1 cellular context compared by ENCODE assay signal in the genomic region with DNA sequence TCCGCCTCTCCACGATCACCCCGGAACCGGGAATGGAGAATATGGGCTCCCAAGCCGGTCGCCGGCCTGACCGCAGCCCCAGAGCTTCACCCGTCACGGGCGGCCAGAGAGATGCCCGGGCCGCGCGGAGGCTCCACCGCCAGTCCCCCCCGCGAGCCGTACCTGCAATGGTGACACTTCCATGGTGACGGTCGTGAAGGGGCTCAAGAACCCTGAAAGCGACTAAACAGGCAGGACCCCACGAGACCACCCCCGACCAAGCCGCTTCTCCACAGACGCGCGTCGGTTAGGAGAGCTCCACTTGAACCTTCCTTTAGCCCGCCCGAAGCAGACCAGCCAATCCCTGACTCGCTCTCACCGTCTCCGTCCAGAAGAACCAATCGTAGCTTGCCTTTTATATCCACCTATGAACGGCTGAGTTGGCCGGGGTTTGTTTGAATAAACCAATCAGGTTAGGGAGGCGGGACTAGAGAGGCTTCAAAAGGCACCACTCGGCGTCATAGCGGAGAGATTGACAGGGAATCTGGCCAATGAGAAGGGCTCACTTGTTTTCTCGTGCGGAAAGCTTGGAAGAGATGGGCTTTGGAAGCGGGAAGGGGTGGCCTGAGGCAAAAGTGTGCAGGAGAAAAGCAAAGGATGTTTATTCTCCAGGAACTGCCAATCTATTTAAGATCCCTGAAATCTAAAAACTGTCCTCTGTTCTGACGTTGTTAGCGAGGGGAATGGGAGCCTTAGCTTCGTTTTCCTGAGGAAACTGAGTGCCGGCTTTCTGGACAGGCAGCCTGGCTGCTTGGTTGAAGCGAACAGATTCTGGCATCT.
TF ChIP-seq lines count a peak whose summit lies in the region.

A gene with protein sequence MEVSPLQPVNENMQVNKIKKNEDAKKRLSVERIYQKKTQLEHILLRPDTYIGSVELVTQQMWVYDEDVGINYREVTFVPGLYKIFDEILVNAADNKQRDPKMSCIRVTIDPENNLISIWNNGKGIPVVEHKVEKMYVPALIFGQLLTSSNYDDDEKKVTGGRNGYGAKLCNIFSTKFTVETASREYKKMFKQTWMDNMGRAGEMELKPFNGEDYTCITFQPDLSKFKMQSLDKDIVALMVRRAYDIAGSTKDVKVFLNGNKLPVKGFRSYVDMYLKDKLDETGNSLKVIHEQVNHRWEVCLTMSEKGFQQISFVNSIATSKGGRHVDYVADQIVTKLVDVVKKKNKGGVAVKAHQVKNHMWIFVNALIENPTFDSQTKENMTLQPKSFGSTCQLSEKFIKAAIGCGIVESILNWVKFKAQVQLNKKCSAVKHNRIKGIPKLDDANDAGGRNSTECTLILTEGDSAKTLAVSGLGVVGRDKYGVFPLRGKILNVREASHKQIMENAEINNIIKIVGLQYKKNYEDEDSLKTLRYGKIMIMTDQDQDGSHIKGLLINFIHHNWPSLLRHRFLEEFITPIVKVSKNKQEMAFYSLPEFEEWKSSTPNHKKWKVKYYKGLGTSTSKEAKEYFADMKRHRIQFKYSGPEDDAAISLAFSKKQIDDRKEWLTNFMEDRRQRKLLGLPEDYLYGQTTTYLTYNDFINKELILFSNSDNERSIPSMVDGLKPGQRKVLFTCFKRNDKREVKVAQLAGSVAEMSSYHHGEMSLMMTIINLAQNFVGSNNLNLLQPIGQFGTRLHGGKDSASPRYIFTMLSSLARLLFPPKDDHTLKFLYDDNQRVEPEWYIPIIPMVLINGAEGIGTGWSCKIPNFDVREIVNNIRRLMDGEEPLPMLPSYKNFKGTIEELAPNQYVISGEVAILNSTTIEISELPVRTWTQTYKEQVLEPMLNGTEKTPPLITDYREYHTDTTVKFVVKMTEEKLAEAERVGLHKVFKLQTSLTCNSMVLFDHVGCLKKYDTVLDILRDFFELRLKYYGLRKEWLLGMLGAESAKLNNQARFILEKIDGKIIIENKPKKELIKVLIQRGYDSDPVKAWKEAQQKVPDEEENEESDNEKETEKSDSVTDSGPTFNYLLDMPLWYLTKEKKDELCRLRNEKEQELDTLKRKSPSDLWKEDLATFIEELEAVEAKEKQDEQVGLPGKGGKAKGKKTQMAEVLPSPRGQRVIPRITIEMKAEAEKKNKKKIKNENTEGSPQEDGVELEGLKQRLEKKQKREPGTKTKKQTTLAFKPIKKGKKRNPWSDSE (N-terminal part only) (minus strand): TSS at position 288 of the 819 bp plus-strand sequence. CDS start 105 bp downstream, at position 183.

TF ChIP-seq in HepG2, 621 proteins besides CTCF, POLR2A, EP300 and RAD21 (continued from another document):
- TF ChIP-seq, protein P1, sequence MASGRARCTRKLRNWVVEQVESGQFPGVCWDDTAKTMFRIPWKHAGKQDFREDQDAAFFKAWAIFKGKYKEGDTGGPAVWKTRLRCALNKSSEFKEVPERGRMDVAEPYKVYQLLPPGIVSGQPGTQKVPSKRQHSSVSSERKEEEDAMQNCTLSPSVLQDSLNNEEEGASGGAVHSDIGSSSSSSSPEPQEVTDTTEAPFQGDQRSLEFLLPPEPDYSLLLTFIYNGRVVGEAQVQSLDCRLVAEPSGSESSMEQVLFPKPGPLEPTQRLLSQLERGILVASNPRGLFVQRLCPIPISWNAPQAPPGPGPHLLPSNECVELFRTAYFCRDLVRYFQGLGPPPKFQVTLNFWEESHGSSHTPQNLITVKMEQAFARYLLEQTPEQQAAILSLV (CRISPR knock-in tag; IDR thresholded peaks at IDR 0.05; ENCODE audit: borderline replicate concordance), result peak; percentile 84; the same call in 1 of the 2 replicates
- TF ChIP-seq, protein P2, sequence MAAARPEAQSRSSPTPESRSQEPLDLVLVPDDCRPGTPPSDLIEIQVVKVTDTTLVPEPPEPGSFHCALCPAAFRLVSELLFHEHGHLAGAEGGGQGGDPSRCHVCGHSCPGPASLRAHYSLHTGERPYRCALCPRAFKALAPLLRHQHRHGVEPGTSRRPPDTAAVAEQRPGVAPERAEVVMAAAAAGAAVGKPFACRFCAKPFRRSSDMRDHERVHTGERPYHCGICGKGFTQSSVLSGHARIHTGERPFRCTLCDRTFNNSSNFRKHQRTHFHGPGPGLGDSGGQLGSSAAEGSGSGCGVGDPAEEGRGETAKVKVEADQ (CRISPR knock-in tag; IDR thresholded peaks at IDR 0.05; ENCODE audit: borderline replicate concordance), result 0 out of 2 replicates have a peak, but pooled peaks have one; percentile 44
- TF ChIP-seq ZNF460 (CRISPR knock-in tag; IDR thresholded peaks at IDR 0.05; ENCODE audit: borderline replicate concordance) (no peak), ATM (IDR thresholded peaks at IDR 0.05; ENCODE audit: borderline replicate concordance) (no peak), ZNF10 (CRISPR knock-in tag; IDR thresholded peaks at IDR 0.05; ENCODE audit: borderline replicate concordance, low read depth) (no peak), MTF2 (CRISPR knock-in tag; IDR thresholded peaks at IDR 0.05; ENCODE audit: borderline replicate concordance) (no peak), ZNF678 (CRISPR knock-in tag; IDR thresholded peaks at IDR 0.05) (no peak), NFE2L1 (CRISPR knock-in tag; IDR thresholded peaks at IDR 0.05; ENCODE audit: borderline replicate concordance) (no peak)
- TF ChIP-seq, protein P3, sequence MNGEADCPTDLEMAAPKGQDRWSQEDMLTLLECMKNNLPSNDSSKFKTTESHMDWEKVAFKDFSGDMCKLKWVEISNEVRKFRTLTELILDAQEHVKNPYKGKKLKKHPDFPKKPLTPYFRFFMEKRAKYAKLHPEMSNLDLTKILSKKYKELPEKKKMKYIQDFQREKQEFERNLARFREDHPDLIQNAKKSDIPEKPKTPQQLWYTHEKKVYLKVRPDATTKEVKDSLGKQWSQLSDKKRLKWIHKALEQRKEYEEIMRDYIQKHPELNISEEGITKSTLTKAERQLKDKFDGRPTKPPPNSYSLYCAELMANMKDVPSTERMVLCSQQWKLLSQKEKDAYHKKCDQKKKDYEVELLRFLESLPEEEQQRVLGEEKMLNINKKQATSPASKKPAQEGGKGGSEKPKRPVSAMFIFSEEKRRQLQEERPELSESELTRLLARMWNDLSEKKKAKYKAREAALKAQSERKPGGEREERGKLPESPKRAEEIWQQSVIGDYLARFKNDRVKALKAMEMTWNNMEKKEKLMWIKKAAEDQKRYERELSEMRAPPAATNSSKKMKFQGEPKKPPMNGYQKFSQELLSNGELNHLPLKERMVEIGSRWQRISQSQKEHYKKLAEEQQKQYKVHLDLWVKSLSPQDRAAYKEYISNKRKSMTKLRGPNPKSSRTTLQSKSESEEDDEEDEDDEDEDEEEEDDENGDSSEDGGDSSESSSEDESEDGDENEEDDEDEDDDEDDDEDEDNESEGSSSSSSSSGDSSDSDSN (CRISPR knock-in tag; IDR thresholded peaks at IDR 0.05), result 0 out of 2 replicates have a peak, but pooled peaks have one; percentile 35
